In genomic region chr2:143856973-143857372, GRCh38 we compare ENCODE assay signal across 27 cellular contexts.
"Had no signal": no experiment of that assay in that cellular context is flagged by ENCODE, and none has a peak within 500 bp of the region (broad histone marks: within the 10 kb centered on the region; RNA-seq: fewer than 3 reads in every experiment).

No MANE protein-coding gene starts in this region.

- H3K4me3 ChIP-seq: coronary artery, heart right ventricle, lower lobe of right lung, right lobe of liver, smooth muscle cell, thoracic aorta, vagina had no signal

- H3K4me2 ChIP-seq: smooth muscle cell had no signal

- H3K27me3 ChIP-seq: heart right ventricle, right lobe of liver, vagina had no signal

- H3K27ac Mint-ChIP-seq: activated CD4-positive, alpha-beta memory T cell treated with anti-CD3 and anti-CD28 coated beads, Interleukin-2, amount 10 ng/mL, durations not matched to agents 7 days and 5 days; activated CD4-positive, alpha-beta T cell treated with anti-CD3 and anti-CD28 coated beads, Interleukin-2, amount 10 ng/mL, durations not matched to agents 24 days and 14 days; activated naive CD4-positive, alpha-beta T cell treated with anti-CD3 and anti-CD28 coated beads, Interleukin-2, amount 50 U/mL, for 24 hours; brain; naive B cell; T-helper 2 cell treated with Interferon-gamma antibody and Interleukin-4, amounts not matched to agents 5 μg/mL and 100 μg/mL, for 36 hours; type B pancreatic cell had no signal

- H3K4me1 Mint-ChIP-seq: activated CD4-positive, alpha-beta memory T cell treated with anti-CD3 and anti-CD28 coated beads, Interleukin-2, amount 10 ng/mL, durations not matched to agents 7 days and 5 days; activated CD4-positive, alpha-beta T cell treated with anti-CD3 and anti-CD28 coated beads, Interleukin-2, amount 10 ng/mL, durations not matched to agents 24 days and 14 days; activated naive CD4-positive, alpha-beta T cell treated with anti-CD3 and anti-CD28 coated beads, Interleukin-2, amount 50 U/mL, for 24 hours; central memory CD8-positive, alpha-beta T cell; naive B cell had no signal

- H3K9me3 Mint-ChIP-seq: activated CD4-positive, alpha-beta T cell treated with anti-CD3 and anti-CD28 coated beads, Interleukin-2, amount 10 ng/mL, durations not matched to agents 24 days and 14 days; activated naive CD4-positive, alpha-beta T cell treated with anti-CD3 and anti-CD28 coated beads, Interleukin-2, amount 50 U/mL, for 24 hours; central memory CD8-positive, alpha-beta T cell; type B pancreatic cell had no signal

- H3K4me3 Mint-ChIP-seq: activated CD4-positive, alpha-beta memory T cell treated with anti-CD3 and anti-CD28 coated beads, Interleukin-2, amount 10 ng/mL, durations not matched to agents 7 days and 5 days; activated CD4-positive, alpha-beta T cell treated with anti-CD3 and anti-CD28 coated beads, Interleukin-2, amount 10 ng/mL, durations not matched to agents 24 days and 14 days; activated naive CD4-positive, alpha-beta T cell treated with anti-CD3 and anti-CD28 coated beads, Interleukin-2, amount 50 U/mL, for 24 hours; brain; central memory CD8-positive, alpha-beta T cell; naive B cell; neural crest cell; T-helper 2 cell treated with Interferon-gamma antibody and Interleukin-4, amounts not matched to agents 5 μg/mL and 100 μg/mL, for 36 hours; type B pancreatic cell had no signal

- H3K9me3 ChIP-seq: heart right ventricle, lower lobe of right lung, right lobe of liver, thoracic aorta, vagina had no signal

- H3K27ac ChIP-seq: coronary artery, heart right ventricle, lower lobe of right lung, right lobe of liver, thoracic aorta, vagina, VCaP had no signal

- H3K4me1 ChIP-seq: heart right ventricle, lower lobe of right lung, right lobe of liver, vagina had no signal

- H3K36me3 Mint-ChIP-seq: brain, naive B cell, type B pancreatic cell had no signal

- H3K36me3 ChIP-seq: heart right ventricle, lower lobe of right lung, right lobe of liver, thoracic aorta, vagina had no signal

- ATAC-seq: activated CD4-positive, CD25-positive, alpha-beta regulatory T cell treated with anti-CD3 and anti-CD28 coated beads, Interleukin-2, amount 50 U/mL, for 24 hours; heart right ventricle; left lobe of liver; lower lobe of right lung; right lobe of liver had no signal

- H3K27me3 Mint-ChIP-seq: brain; central memory CD8-positive, alpha-beta T cell; naive B cell had no signal

- DNase-seq: activated CD4-positive, alpha-beta memory T cell treated with anti-CD3 and anti-CD28 coated beads, Interleukin-2, amount 10 ng/mL, durations not matched to agents 7 days and 5 days; activated CD4-positive, alpha-beta T cell treated with anti-CD3 and anti-CD28 coated beads, Interleukin-2, amount 10 ng/mL, durations not matched to agents 24 days and 14 days; activated gamma-delta T cell; aorta; heart right ventricle; lower lobe of right lung; naive B cell; occipital lobe; posterior cingulate gyrus; right lobe of liver; stimulated activated CD4-positive, alpha-beta T cell treated with anti-CD3 and anti-CD28 coated beads, Interleukin-15, amount 100 ng/mL, for 24 hours; stimulated activated CD4-positive, alpha-beta T cell treated with anti-CD3 and anti-CD28 coated beads, Interleukin-2, amount 100 ng/mL, for 48 hours; stimulated activated CD8-positive, alpha-beta memory T cell treated with anti-CD3 and anti-CD28 coated beads, Interleukin-4, amount 100 ng/mL, for 48 hours; stimulated activated naive CD4-positive, alpha-beta T cell had no signal
